24 cellular contexts compared by ENCODE assay signal in genomic region chr13:65217459-65217858, GRCh38.
"Had no signal": no experiment of that assay in that cellular context is flagged by ENCODE, and none has a peak within 500 bp of the region (broad histone marks: within the 10 kb centered on the region; RNA-seq: fewer than 3 reads in every experiment).

No MANE protein-coding gene starts in this region.

- H3K4me3 Mint-ChIP-seq: activated CD4-positive, alpha-beta memory T cell treated with anti-CD3 and anti-CD28 coated beads, Interleukin-2, amount 10 ng/mL, durations not matched to agents 7 days and 5 days; activated CD4-positive, alpha-beta T cell treated with anti-CD3 and anti-CD28 coated beads, Interleukin-2, amount 10 ng/mL, durations not matched to agents 7 days and 5 days; activated T-cell treated with anti-CD3 and anti-CD28 coated beads, Interleukin-2, amount 50 U/mL, for 24 hours; naive thymus-derived CD4-positive, alpha-beta T cell; type B pancreatic cell had no signal

- H3K27ac ChIP-seq: brain microvascular endothelial cell, right lobe of liver, thoracic aorta, uterus had no signal

- H3K27me3 Mint-ChIP-seq: activated CD4-positive, alpha-beta memory T cell treated with anti-CD3 and anti-CD28 coated beads, Interleukin-2, amount 10 ng/mL, durations not matched to agents 7 days and 5 days; activated CD4-positive, alpha-beta T cell treated with anti-CD3 and anti-CD28 coated beads, Interleukin-2, amount 10 ng/mL, durations not matched to agents 7 days and 5 days; activated T-cell treated with anti-CD3 and anti-CD28 coated beads, Interleukin-2, amount 50 U/mL, for 24 hours; naive thymus-derived CD4-positive, alpha-beta T cell; type B pancreatic cell had no signal

- H3K4me1 Mint-ChIP-seq: activated CD4-positive, alpha-beta memory T cell treated with anti-CD3 and anti-CD28 coated beads, Interleukin-2, amount 10 ng/mL, durations not matched to agents 7 days and 5 days; activated CD4-positive, alpha-beta T cell treated with anti-CD3 and anti-CD28 coated beads, Interleukin-2, amount 10 ng/mL, durations not matched to agents 7 days and 5 days; naive thymus-derived CD4-positive, alpha-beta T cell had no signal

- H3K36me3 Mint-ChIP-seq: naive thymus-derived CD4-positive, alpha-beta T cell; type B pancreatic cell had no signal

- H3K4me3 ChIP-seq: right lobe of liver, thoracic aorta, uterus had no signal

- H3K27ac Mint-ChIP-seq: activated CD4-positive, alpha-beta memory T cell treated with anti-CD3 and anti-CD28 coated beads, Interleukin-2, amount 10 ng/mL, durations not matched to agents 7 days and 5 days; activated CD4-positive, alpha-beta T cell treated with anti-CD3 and anti-CD28 coated beads, Interleukin-2, amount 10 ng/mL, durations not matched to agents 7 days and 5 days; activated T-cell treated with anti-CD3 and anti-CD28 coated beads, Interleukin-2, amount 50 U/mL, for 24 hours; naive thymus-derived CD4-positive, alpha-beta T cell; type B pancreatic cell had no signal

- H3K36me3 ChIP-seq: brain microvascular endothelial cell, right lobe of liver, thoracic aorta, uterus had no signal

- DNase-seq: activated CD4-positive, alpha-beta memory T cell treated with anti-CD3 and anti-CD28 coated beads, Interleukin-2, amount 10 ng/mL, durations not matched to agents 7 days and 5 days; activated CD4-positive, alpha-beta T cell treated with anti-CD3 and anti-CD28 coated beads, Interleukin-2, amount 10 ng/mL, durations not matched to agents 7 days and 5 days; activated CD4-positive, CD25-positive, alpha-beta regulatory T cell treated with anti-CD3 and anti-CD28 coated beads, Interleukin-2, amount 50 U/mL, for 72 hours; activated CD8-positive, alpha-beta memory T cell treated with anti-CD3 and anti-CD28 coated beads, Interleukin-2, amount 50 U/mL, for 48 hours; activated gamma-delta T cell treated with Interleukin-2 at 50 U/mL for 16 hours; activated naive CD4-positive, alpha-beta T cell treated with anti-CD3 and anti-CD28 coated beads, Interleukin-2, amount 50 U/mL, for 16 hours; activated T-cell treated with anti-CD3 and anti-CD28 coated beads, Interleukin-2, amount 50 U/mL, for 24 hours; amniotic stem cell; brain microvascular endothelial cell; caudate nucleus; foreskin fibroblast; head of caudate nucleus; hypothalamus; kidney glomerular epithelial cell; left ventricle myocardium superior; naive thymus-derived CD4-positive, alpha-beta T cell; posterior cingulate gyrus; right lobe of liver; stimulated activated CD4-positive, alpha-beta T cell treated with anti-CD3 and anti-CD28 coated beads, Interleukin-12 subunit alpha, Interleukin-12 subunit beta, amount 100 ng/mL, for 4 hours; stimulated activated CD4-positive, alpha-beta T cell treated with anti-CD3 and anti-CD28 coated beads, Interleukin-4, amount 100 ng/mL, for 1 hour; stimulated activated naive CD8-positive, alpha-beta T cell treated with anti-CD3 and anti-CD28 coated beads, Interleukin-15, Interleukin-2, amounts not matched to agents 100 U/mL and 50 U/mL, for 24 hours; uterus had no signal

- H3K9me3 ChIP-seq: right lobe of liver, thoracic aorta, uterus had no signal

- H3K27me3 ChIP-seq: brain microvascular endothelial cell, right lobe of liver, uterus had no signal

- H3K4me1 ChIP-seq: right lobe of liver, uterus had no signal
